32 cellular contexts compared by ENCODE assay signal in the genomic region with DNA sequence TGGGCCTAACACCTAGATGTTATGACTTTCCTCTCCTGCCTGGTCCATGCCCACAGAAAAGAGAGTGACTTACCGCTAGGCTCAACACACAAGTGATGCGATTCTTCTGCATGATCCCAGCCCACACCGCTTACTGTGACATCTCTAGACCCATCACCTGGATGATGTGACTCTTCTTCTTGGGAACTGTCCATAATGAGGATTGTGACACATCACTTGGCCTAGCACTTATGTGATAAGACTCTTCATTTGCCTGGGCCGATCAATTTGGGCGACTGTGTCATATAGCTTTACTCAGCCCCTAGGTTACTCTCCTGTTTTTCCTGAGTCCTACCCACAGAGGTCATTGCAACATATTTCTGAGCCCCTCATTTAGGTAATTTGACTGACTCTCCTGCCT.
"Had no signal": no experiment of that assay in that cellular context is flagged by ENCODE, and none has a peak within 500 bp of the region (broad histone marks: within the 10 kb centered on the region; RNA-seq: fewer than 3 reads in every experiment).

No MANE protein-coding gene starts in this region.

- H3K4me3 Mint-ChIP-seq: activated B cell treated with CpG ODN at 0.5 μM for 24 hours; activated CD8-positive, alpha-beta memory T cell treated with anti-CD3 and anti-CD28 coated beads, Interleukin-2, amount 10 ng/mL, durations not matched to agents 7 days and 5 days; activated CD8-positive, alpha-beta T cell treated with anti-CD3 and anti-CD28 coated beads for 36 hours; activated naive CD8-positive, alpha-beta T cell; activated T-cell treated with anti-CD3 and anti-CD28 coated beads, Interleukin-2, amount 50 U/mL, for 24 hours; activated T-cell treated with anti-CD3 and anti-CD28 coated beads, Interleukin-2, amount 50 U/mL, for 72 hours; central memory CD8-positive, alpha-beta T cell; dendritic cell treated with granulocyte-macrophage colony-stimulating factor and Interleukin-4, amounts not matched to agents 40 ng/mL and 50 ng/mL, for 4 days; T-helper 17 cell; T-helper 2 cell treated with Interferon-gamma antibody and Interleukin-4, amounts not matched to agents 5 μg/mL and 100 μg/mL, for 36 hours had no signal

- H3K27me3 ChIP-seq: brain microvascular endothelial cell, dorsolateral prefrontal cortex, esophagus squamous epithelium, gastroesophageal sphincter had no signal

- H3K27ac Mint-ChIP-seq: activated B cell treated with CpG ODN at 0.5 μM for 24 hours; activated CD8-positive, alpha-beta memory T cell treated with anti-CD3 and anti-CD28 coated beads, Interleukin-2, amount 10 ng/mL, durations not matched to agents 7 days and 5 days; activated CD8-positive, alpha-beta T cell treated with anti-CD3 and anti-CD28 coated beads for 36 hours; activated naive CD8-positive, alpha-beta T cell; dendritic cell treated with granulocyte-macrophage colony-stimulating factor and Interleukin-4, amounts not matched to agents 40 ng/mL and 50 ng/mL, for 4 days; T-helper 17 cell; T-helper 2 cell treated with Interferon-gamma antibody and Interleukin-4, amounts not matched to agents 5 μg/mL and 100 μg/mL, for 36 hours had no signal

- H3K36me3 ChIP-seq: brain microvascular endothelial cell, gastroesophageal sphincter, WERI-Rb-1 had no signal

- H3K4me1 ChIP-seq: esophagus squamous epithelium, gastroesophageal sphincter had no signal

- H3K27ac ChIP-seq: brain microvascular endothelial cell, coronary artery, dorsolateral prefrontal cortex, gastroesophageal sphincter, WERI-Rb-1 had no signal

- ATAC-seq: activated CD4-positive, CD25-positive, alpha-beta regulatory T cell treated with anti-CD3 and anti-CD28 coated beads, Interleukin-2, amount 50 U/mL, for 24 hours; activated CD8-positive, alpha-beta memory T cell treated with anti-CD3 and anti-CD28 coated beads, Interleukin-2, amount 10 ng/mL, durations not matched to agents 7 days and 5 days; activated CD8-positive, alpha-beta T cell treated with anti-CD3 and anti-CD28 coated beads for 36 hours; activated T-cell treated with anti-CD3 and anti-CD28 coated beads, Interleukin-2, amount 50 U/mL, for 72 hours; gastroesophageal sphincter; T-helper 17 cell had no signal

- DNase-seq: activated B cell treated with CpG ODN at 0.5 μM for 24 hours; activated CD4-positive, alpha-beta T cell treated with anti-CD3 and anti-CD28 coated beads for 48 hours; activated CD4-positive, alpha-beta T cell treated with anti-CD3 and anti-CD28 coated beads, Interleukin-2, amount 50 U/mL, for 1 hour; activated CD4-positive, alpha-beta T cell treated with anti-CD3 and anti-CD28 coated beads, Interleukin-2, amount 50 U/mL, for 48 hours; activated CD8-positive, alpha-beta memory T cell treated with anti-CD3 and anti-CD28 coated beads, Interleukin-2, amount 10 ng/mL, durations not matched to agents 7 days and 5 days; activated CD8-positive, alpha-beta memory T cell treated with anti-CD3 and anti-CD28 coated beads, Interleukin-2, amount 50 U/mL, for 4 hours; activated CD8-positive, alpha-beta T cell treated with anti-CD3 and anti-CD28 coated beads for 36 hours; activated gamma-delta T cell treated with Interleukin-2 at 50 U/mL for 16 hours; activated naive CD4-positive, alpha-beta T cell treated with anti-CD3 and anti-CD28 coated beads, Interleukin-2, amount 50 U/mL, for 16 hours; activated naive CD4-positive, alpha-beta T cell treated with Interleukin-2 at 50 U/mL for 16 hours; activated T-cell treated with anti-CD3 and anti-CD28 coated beads for 4 hours; activated T-cell treated with anti-CD3 and anti-CD28 coated beads, Interleukin-2, amount 50 U/mL, for 24 hours; activated T-cell treated with anti-CD3 and anti-CD28 coated beads, Interleukin-2, amount 50 U/mL, for 72 hours; amniotic stem cell; anterior cingulate cortex; brain microvascular endothelial cell; dorsolateral prefrontal cortex; effector memory CD4-positive, alpha-beta T cell; erythroblast; esophagus squamous epithelium; foreskin melanocyte; T-helper 1 cell; T-helper 17 cell; T1000; WERI-Rb-1 had no signal

- H3K4me1 Mint-ChIP-seq: activated B cell treated with CpG ODN at 0.5 μM for 24 hours; central memory CD8-positive, alpha-beta T cell had no signal

- H3K9me3 ChIP-seq: esophagus squamous epithelium, gastroesophageal sphincter had no signal

- H3K4me3 ChIP-seq: coronary artery, dorsolateral prefrontal cortex, esophagus squamous epithelium, gastroesophageal sphincter had no signal

- H3K9me3 Mint-ChIP-seq: central memory CD8-positive, alpha-beta T cell had no signal
